21 cellular contexts compared by ENCODE assay signal in genomic region chr21:23921670-23922418, GRCh38.
DNase-seq lines count a peak whose midpoint lies in the region; ATAC-seq and TF ChIP-seq lines count a peak whose summit lies in the region.
"Had no signal": no experiment of that assay in that cellular context is flagged by ENCODE, and none has a peak within 500 bp of the region (broad histone marks: within the 10 kb centered on the region; RNA-seq: fewer than 3 reads in every experiment).

No MANE protein-coding gene starts in this region.

- intact Hi-C loops in activated naive CD4-positive, alpha-beta T cell treated with anti-CD3 and anti-CD28 coated beads for 36 hours (cut with micrococcal nuclease): loop anchor here (5.0 kb wide), 1 partner anchor 35 kb away; no protein-coding TSS in a partner anchor
- intact Hi-C loops in activated T-helper 1 cell treated with anti-CD3 and anti-CD28 coated beads, Interleukin-12 subunit alpha, Interleukin-12 subunit beta, Interleukin-2, Interleukin-4 antibody, amounts not matched to agents 30 ng/mL and 10 ng/mL and 1 ng/mL, durations not matched to agents 14 hours and 24 hours and 36 hours (cut with micrococcal nuclease): no loop called here

- H3K36me3 Mint-ChIP-seq in activated naive CD4-positive, alpha-beta T cell treated with anti-CD3 and anti-CD28 coated beads for 36 hours (ENCODE audit: low read depth): no peaks in the 10 kb centered on the region
- H3K36me3 Mint-ChIP-seq in activated naive CD8-positive, alpha-beta T cell: no peaks in the 10 kb centered on the region
- H3K36me3 Mint-ChIP-seq in stimulated activated naive B cell treated with anti-CD40 and anti-IgM and Interleukin-4, amounts not matched to agents 10 μg/mL and 1 μg/mL and 100 μg/mL, for 72 hours: peaks cover 0 to 3% of the 10 kb centered on the region in 2 donors
- H3K36me3 Mint-ChIP-seq in activated T-helper 1 cell treated with anti-CD3 and anti-CD28 coated beads, Interleukin-12 subunit alpha, Interleukin-12 subunit beta, Interleukin-2, Interleukin-4 antibody, amounts not matched to agents 30 ng/mL and 10 ng/mL and 1 ng/mL, durations not matched to agents 14 hours and 24 hours and 36 hours (ENCODE audit: low read depth): no peaks in the 10 kb centered on the region
- H3K36me3 Mint-ChIP-seq: brain, CD14-positive monocyte had no signal

- H3K4me1 ChIP-seq in Loucy (ENCODE audit: insufficient read depth, low read length, poor library complexity, severe bottlenecking): peaks cover 26% of the 10 kb centered on the region
- H3K4me1 ChIP-seq: tibial nerve had no signal

- H3K79me2 ChIP-seq in Loucy (ENCODE audit: insufficient read depth, low read length): no peaks in the 10 kb centered on the region

- peak; percentile 87 to 91 for ATAC-seq in stimulated activated naive B cell treated with anti-CD40 and anti-IgM and Interleukin-4, amounts not matched to agents 10 μg/mL and 1 μg/mL and 100 μg/mL, for 72 hours (replicated peaks)
- ATAC-seq in GM18520 (IDR thresholded peaks at IDR 0.05; ENCODE audit: unreplicated experiment): no peak

- peak; percentile 18 for DNase-seq in activated naive CD4-positive, alpha-beta T cell treated with anti-CD3 and anti-CD28 coated beads for 36 hours
- DNase-seq in activated naive CD4-positive, alpha-beta T cell treated with anti-CD3 and anti-CD28 coated beads, Interleukin-2, amount 50 U/mL, for 16 hours: no peak
- peak; percentile 41 for DNase-seq in stimulated activated naive B cell treated with anti-CD40 and anti-IgM and Interleukin-4, amounts not matched to agents 10 μg/mL and 1 μg/mL and 100 μg/mL, for 72 hours
- no peak for DNase-seq in activated T-helper 1 cell treated with anti-CD3 and anti-CD28 coated beads, Interleukin-12 subunit alpha, Interleukin-12 subunit beta, Interleukin-2, Interleukin-4 antibody, amounts not matched to agents 30 ng/mL and 10 ng/mL and 1 ng/mL, durations not matched to agents 14 hours and 24 hours and 36 hours (ENCODE audit: low spot score)
- DNase-seq in retina: no peak
- DNase-seq: activated CD4-positive, alpha-beta T cell treated with anti-CD3 and anti-CD28 coated beads for 4 hours; activated naive CD4-positive, alpha-beta T cell treated with Interleukin-2 at 50 U/mL for 16 hours; DMS153; endodermal cell; GF-D8; mesendoderm; NCI-H1092; NCI-H1930; NCI-H226; stimulated activated naive CD4-positive, alpha-beta T cell had no signal

- no peaks in the 10 kb centered on the region for H3K9me3 Mint-ChIP-seq in activated naive CD4-positive, alpha-beta T cell treated with anti-CD3 and anti-CD28 coated beads for 36 hours
- no peaks in the 10 kb centered on the region for H3K9me3 Mint-ChIP-seq in activated naive CD8-positive, alpha-beta T cell (ENCODE audit: low read depth)
- H3K9me3 Mint-ChIP-seq in stimulated activated naive B cell treated with anti-CD40 and anti-IgM and Interleukin-4, amounts not matched to agents 10 μg/mL and 1 μg/mL and 100 μg/mL, for 72 hours: peaks cover 4 to 5% of the 10 kb centered on the region in 2 donors
- H3K9me3 Mint-ChIP-seq in activated T-helper 1 cell treated with anti-CD3 and anti-CD28 coated beads, Interleukin-12 subunit alpha, Interleukin-12 subunit beta, Interleukin-2, Interleukin-4 antibody, amounts not matched to agents 30 ng/mL and 10 ng/mL and 1 ng/mL, durations not matched to agents 14 hours and 24 hours and 36 hours: no peaks in the 10 kb centered on the region

- peak overlapping the region; percentile 69; the same call in 1 of the 2 replicates for H2AFZ ChIP-seq in Loucy (ENCODE audit: low read length)

- H3K27me3 Mint-ChIP-seq in activated naive CD4-positive, alpha-beta T cell treated with anti-CD3 and anti-CD28 coated beads for 36 hours (ENCODE audit: low read depth): no peaks in the 10 kb centered on the region
- H3K27me3 Mint-ChIP-seq in activated naive CD8-positive, alpha-beta T cell: no peaks in the 10 kb centered on the region
- H3K27me3 Mint-ChIP-seq in stimulated activated naive B cell treated with anti-CD40 and anti-IgM and Interleukin-4, amounts not matched to agents 10 μg/mL and 1 μg/mL and 100 μg/mL, for 72 hours: no peaks in the 10 kb centered on the region
- H3K27me3 Mint-ChIP-seq in activated T-helper 1 cell treated with anti-CD3 and anti-CD28 coated beads, Interleukin-12 subunit alpha, Interleukin-12 subunit beta, Interleukin-2, Interleukin-4 antibody, amounts not matched to agents 30 ng/mL and 10 ng/mL and 1 ng/mL, durations not matched to agents 14 hours and 24 hours and 36 hours (ENCODE audit: insufficient read depth): peaks cover 8% of the 10 kb centered on the region

- no peaks in the 10 kb centered on the region for H3K36me3 ChIP-seq in Loucy (ENCODE audit: insufficient read depth, low read length)
- H3K36me3 ChIP-seq: tibial nerve had no signal

- CTCF ChIA-PET in activated naive CD4-positive, alpha-beta T cell treated with anti-CD3 and anti-CD28 coated beads for 36 hours (lab: Charles Lee): interaction anchor here (1.7 kb wide), 1 partner anchor 14 kb away, joined by 4 read pairs; no protein-coding TSS in a partner anchor

- no peaks in the 10 kb centered on the region for H3K9me2 ChIP-seq in Loucy (replicated peaks; ENCODE audit: low read depth, low read length)

- no peak overlapping the region for H3K27ac Mint-ChIP-seq in activated naive CD4-positive, alpha-beta T cell treated with anti-CD3 and anti-CD28 coated beads for 36 hours
- no peak overlapping the region for H3K27ac Mint-ChIP-seq in activated naive CD8-positive, alpha-beta T cell
- peak overlapping the region; percentile 69 for H3K27ac Mint-ChIP-seq in stimulated activated naive B cell treated with anti-CD40 and anti-IgM and Interleukin-4, amounts not matched to agents 10 μg/mL and 1 μg/mL and 100 μg/mL, for 72 hours
- H3K27ac Mint-ChIP-seq in activated T-helper 1 cell treated with anti-CD3 and anti-CD28 coated beads, Interleukin-12 subunit alpha, Interleukin-12 subunit beta, Interleukin-2, Interleukin-4 antibody, amounts not matched to agents 30 ng/mL and 10 ng/mL and 1 ng/mL, durations not matched to agents 14 hours and 24 hours and 36 hours: no peak overlapping the region
- H3K27ac Mint-ChIP-seq: brain, CD14-positive monocyte, endodermal cell had no signal

- TF ChIP-seq CTCF in Loucy (conservative IDR thresholded peaks at IDR 0.05; ENCODE audit: low read length): no peak

- no peak overlapping the region for H3K9ac ChIP-seq in Loucy (ENCODE audit: low read depth, low read length, poor library complexity, severe bottlenecking)

- no peaks in the 10 kb centered on the region for H3K9me3 ChIP-seq in Loucy (ENCODE audit: insufficient read depth, low read depth, low read length)

- no peaks in the 10 kb centered on the region for H3F3A ChIP-seq in Loucy (ENCODE audit: low read depth)

- peaks cover 14% of the 10 kb centered on the region for H3K4me1 Mint-ChIP-seq in activated naive CD4-positive, alpha-beta T cell treated with anti-CD3 and anti-CD28 coated beads for 36 hours (ENCODE audit: low read depth)
- H3K4me1 Mint-ChIP-seq in activated naive CD8-positive, alpha-beta T cell (ENCODE audit: low read depth): peaks cover 18% of the 10 kb centered on the region
- peaks cover 17 to 36% of the 10 kb centered on the region in 2 donors for H3K4me1 Mint-ChIP-seq in stimulated activated naive B cell treated with anti-CD40 and anti-IgM and Interleukin-4, amounts not matched to agents 10 μg/mL and 1 μg/mL and 100 μg/mL, for 72 hours
- H3K4me1 Mint-ChIP-seq in activated T-helper 1 cell treated with anti-CD3 and anti-CD28 coated beads, Interleukin-12 subunit alpha, Interleukin-12 subunit beta, Interleukin-2, Interleukin-4 antibody, amounts not matched to agents 30 ng/mL and 10 ng/mL and 1 ng/mL, durations not matched to agents 14 hours and 24 hours and 36 hours (ENCODE audit: low read depth): peaks cover 19% of the 10 kb centered on the region
- H3K4me1 Mint-ChIP-seq: brain, CD14-positive monocyte, endodermal cell had no signal

- peak overlapping the region; percentile 49 for H3K4me2 ChIP-seq in Loucy (ENCODE audit: low read depth, low read length, poor library complexity, severe bottlenecking)

- H3K27me3 ChIP-seq in Loucy (ENCODE audit: insufficient read depth, low read length, poor library complexity, severe bottlenecking): no peaks in the 10 kb centered on the region
- H3K27me3 ChIP-seq: tibial nerve had no signal

- H3K4me3 Mint-ChIP-seq in activated naive CD4-positive, alpha-beta T cell treated with anti-CD3 and anti-CD28 coated beads for 36 hours: no peak overlapping the region
- H3K4me3 Mint-ChIP-seq in activated naive CD8-positive, alpha-beta T cell: peak overlapping the region; percentile 27
- H3K4me3 Mint-ChIP-seq in stimulated activated naive B cell treated with anti-CD40 and anti-IgM and Interleukin-4, amounts not matched to agents 10 μg/mL and 1 μg/mL and 100 μg/mL, for 72 hours: peak overlapping the region; percentile 38 to 41
- no peak overlapping the region for H3K4me3 Mint-ChIP-seq in activated T-helper 1 cell treated with anti-CD3 and anti-CD28 coated beads, Interleukin-12 subunit alpha, Interleukin-12 subunit beta, Interleukin-2, Interleukin-4 antibody, amounts not matched to agents 30 ng/mL and 10 ng/mL and 1 ng/mL, durations not matched to agents 14 hours and 24 hours and 36 hours
- H3K4me3 Mint-ChIP-seq: brain, CD14-positive monocyte, endodermal cell had no signal

- peak overlapping the region; percentile 26 for H3K4me3 ChIP-seq in Loucy (ENCODE audit: low read length, poor library complexity, severe bottlenecking)
- H3K4me3 ChIP-seq: tibial nerve had no signal

- no peaks in the 10 kb centered on the region for H4K20me1 ChIP-seq in Loucy (ENCODE audit: insufficient read depth, low read length, poor library complexity, severe bottlenecking)

Comparison
In these comparisons a context has a peak if more than half of its experiments do, and no peak if none do; other contexts are left out.
1. DNase-seq: peak in activated naive CD4-positive, alpha-beta T cell treated with anti-CD3 and anti-CD28 coated beads for 36 hours (single experiment) and stimulated activated naive B cell treated with anti-CD40 and anti-IgM and Interleukin-4, amounts not matched to agents 10 μg/mL and 1 μg/mL and 100 μg/mL, for 72 hours (single experiment); none in activated naive CD4-positive, alpha-beta T cell treated with anti-CD3 and anti-CD28 coated beads, Interleukin-2, amount 50 U/mL, for 16 hours (single experiment), activated T-helper 1 cell treated with anti-CD3 and anti-CD28 coated beads, Interleukin-12 subunit alpha, Interleukin-12 subunit beta, Interleukin-2, Interleukin-4 antibody, amounts not matched to agents 30 ng/mL and 10 ng/mL and 1 ng/mL, durations not matched to agents 14 hours and 24 hours and 36 hours (single experiment) and retina (single experiment).
2. H3K4me3 Mint-ChIP-seq: peak in activated naive CD8-positive, alpha-beta T cell (single experiment) and stimulated activated naive B cell treated with anti-CD40 and anti-IgM and Interleukin-4, amounts not matched to agents 10 μg/mL and 1 μg/mL and 100 μg/mL, for 72 hours (2 of 2); none in activated naive CD4-positive, alpha-beta T cell treated with anti-CD3 and anti-CD28 coated beads for 36 hours (single experiment) and activated T-helper 1 cell treated with anti-CD3 and anti-CD28 coated beads, Interleukin-12 subunit alpha, Interleukin-12 subunit beta, Interleukin-2, Interleukin-4 antibody, amounts not matched to agents 30 ng/mL and 10 ng/mL and 1 ng/mL, durations not matched to agents 14 hours and 24 hours and 36 hours (single experiment).